ENCODE assay signal across 16 cellular contexts in genomic region chr13:75050419-75051066, GRCh38.
A peak's percentile ranks its signal among the peaks of the same experiment; 100 is the strongest.
DNase-seq lines count a peak whose midpoint lies in the region; ATAC-seq, FAIRE-seq and TF ChIP-seq lines count a peak whose summit lies in the region.
"Had no signal": no experiment of that assay in that cellular context is flagged by ENCODE, and none has a peak within 500 bp of the region (broad histone marks: within the 10 kb centered on the region; RNA-seq: fewer than 3 reads in every experiment).

No MANE protein-coding gene starts in this region.

- no peaks in the 10 kb centered on the region for H3K27me3 Mint-ChIP-seq in activated CD4-positive, alpha-beta T cell treated with anti-CD3 and anti-CD28 coated beads, Interleukin-2, amount 10 ng/mL, durations not matched to agents 24 days and 14 days

- H3K27me3 ChIP-seq in neural cell (ENCODE audit: insufficient read depth, low read depth, low read length) (no peaks in the 10 kb centered on the region), H7 (ENCODE audit: control insufficient read depth, insufficient read depth, low read length) (no peaks in the 10 kb centered on the region)

- no peak for FAIRE-seq in GM12891 (lab: Jason Lieb, UNC)
- FAIRE-seq: endometrium had no signal

- H3F3A ChIP-seq in neural cell (ENCODE audit: insufficient read depth, low read length, poor library complexity, severe bottlenecking): peaks cover 6% of the 10 kb centered on the region

- peak; percentile 82 for TF ChIP-seq EP300 in neural cell (conservative IDR thresholded peaks at IDR 0.05; ENCODE audit: poor library complexity, severe bottlenecking)

- H3K36me3 ChIP-seq in neural cell (ENCODE audit: insufficient read depth, low read length) (no peaks in the 10 kb centered on the region), H7 (replicated peaks; ENCODE audit: control insufficient read depth, insufficient read depth, low read length) (no peaks in the 10 kb centered on the region)
- H3K36me3 ChIP-seq: thoracic aorta had no signal

- H3K4me3 ChIP-seq in fibroblast of mammary gland (ENCODE audit: control insufficient read depth, low read depth, low read length) (no peak overlapping the region), neural cell (ENCODE audit: low read length) (peak overlapping the region; percentile 35), H7 (ENCODE audit: insufficient read depth, low read depth, low read length) (no peak overlapping the region)
- H3K4me3 ChIP-seq: thoracic aorta had no signal

- TF ChIP-seq CTCF in fibroblast of mammary gland (conservative IDR thresholded peaks at IDR 0.05; ENCODE audit: control insufficient read depth, insufficient read depth, low read depth, low read length): no peak
- TF ChIP-seq CTCF in neural cell (IDR thresholded peaks at IDR 0.05; ENCODE audit: poor library complexity, severe bottlenecking): no peak

- peak overlapping the region; percentile 74 for H3K27ac ChIP-seq in neural cell (ENCODE audit: low read length)
- H3K27ac ChIP-seq: thoracic aorta had no signal

- no peak for TF ChIP-seq POLR2A in GM12891 (IDR thresholded peaks at IDR 0.05; ENCODE audit: low read depth, low read length)

- no peak for ATAC-seq in HG03159 (IDR thresholded peaks at IDR 0.05; ENCODE audit: unreplicated experiment)
- ATAC-seq: left colon had no signal

- H3K79me2 ChIP-seq in neural cell (replicated peaks; ENCODE audit: insufficient read depth, low read length): no peaks in the 10 kb centered on the region

- no peaks in the 10 kb centered on the region for H3K9me3 ChIP-seq in neural cell (ENCODE audit: low read length)
- H3K9me3 ChIP-seq: thoracic aorta had no signal

- H3K9me2 ChIP-seq in neural cell (ENCODE audit: insufficient read depth, low read length): no peaks in the 10 kb centered on the region

- no peak overlapping the region for H3K4me3 Mint-ChIP-seq in activated CD4-positive, alpha-beta T cell treated with anti-CD3 and anti-CD28 coated beads, Interleukin-2, amount 10 ng/mL, durations not matched to agents 24 days and 14 days

- H3K9me3 Mint-ChIP-seq in activated CD4-positive, alpha-beta T cell treated with anti-CD3 and anti-CD28 coated beads, Interleukin-2, amount 10 ng/mL, durations not matched to agents 24 days and 14 days: no peaks in the 10 kb centered on the region

- TF ChIP-seq RAD21 in neural cell (conservative IDR thresholded peaks at IDR 0.05): no peak

- no peaks in the 10 kb centered on the region for H3K4me1 Mint-ChIP-seq in activated CD4-positive, alpha-beta T cell treated with anti-CD3 and anti-CD28 coated beads, Interleukin-2, amount 10 ng/mL, durations not matched to agents 24 days and 14 days

- H3K36me3 Mint-ChIP-seq in activated CD4-positive, alpha-beta T cell treated with anti-CD3 and anti-CD28 coated beads, Interleukin-2, amount 10 ng/mL, durations not matched to agents 24 days and 14 days (ENCODE audit: low read depth): no peaks in the 10 kb centered on the region

- peak; percentile 7 for DNase-seq in AG08395 (ENCODE audit: low spot score)
- peak; percentile 30 for DNase-seq in NCI-H226
- peak; percentile 12 for DNase-seq in fibroblast of mammary gland (ENCODE audit: low read depth)
- DNase-seq in activated CD4-positive, alpha-beta T cell treated with anti-CD3 and anti-CD28 coated beads, Interleukin-2, amount 10 ng/mL, durations not matched to agents 24 days and 14 days: no peak
- no peak for DNase-seq in GM12891 (ENCODE audit: insufficient read length, low spot score)
- no peak for DNase-seq in H7
- DNase-seq: Calu3; central memory CD4-positive, alpha-beta T cell; GF-D8; left colon; NCI-H2029 treated with DMSO at 0.1 percent for 48 hours; stimulated activated CD4-positive, alpha-beta T cell treated with anti-CD3 and anti-CD28 coated beads, Interleukin-1b, Interleukin-23, amount 100 ng/mL, for 48 hours had no signal

- no peaks in the 10 kb centered on the region for H4K20me1 ChIP-seq in neural cell (ENCODE audit: insufficient read depth)

- peak overlapping the region; percentile 5 for H3K4me2 ChIP-seq in neural cell (ENCODE audit: low read length)

- H2AFZ ChIP-seq in neural cell (ENCODE audit: low read depth, low read length): no peak overlapping the region

- H3K27ac Mint-ChIP-seq in activated CD4-positive, alpha-beta T cell treated with anti-CD3 and anti-CD28 coated beads, Interleukin-2, amount 10 ng/mL, durations not matched to agents 24 days and 14 days: no peak overlapping the region

- H3K9ac ChIP-seq in neural cell (ENCODE audit: low read length): peak overlapping the region; percentile 25

- intact Hi-C loops in activated CD4-positive, alpha-beta T cell treated with anti-CD3 and anti-CD28 coated beads, Interleukin-2, amount 10 ng/mL, durations not matched to agents 24 days and 14 days (cut with micrococcal nuclease): no loop called here

TF ChIP-seq in neural cell, 6 proteins besides CTCF, POLR2A, EP300 and RAD21:
- TF ChIP-seq EZH2 (IDR thresholded peaks at IDR 0.05; ENCODE audit: borderline replicate concordance, insufficient read depth, low read length, poor library complexity, severe bottlenecking) (no peak), REST (IDR thresholded peaks at IDR 0.05; ENCODE audit: borderline replicate concordance) (peak; percentile 73), MXI1 (conservative IDR thresholded peaks at IDR 0.05; ENCODE audit: poor library complexity, severe bottlenecking) (no peak), SMC3 (conservative IDR thresholded peaks at IDR 0.05; ENCODE audit: poor library complexity) (peak; percentile 12), POLR2AphosphoS5 (IDR thresholded peaks at IDR 0.05) (peak; percentile 49), TAF1 (IDR thresholded peaks at IDR 0.05; ENCODE audit: low read depth) (no peak)

TF ChIP-seq in GM12891, 5 proteins besides CTCF, POLR2A, EP300 and RAD21:
- TF ChIP-seq POLR2AphosphoS5 (IDR thresholded peaks at IDR 0.05; ENCODE audit: low read depth, low read length) (no peak), POU2F2 (IDR thresholded peaks at IDR 0.05; ENCODE audit: low read depth, low read length) (no peak), TAF1 (IDR thresholded peaks at IDR 0.05; ENCODE audit: low read depth, low read length) (no peak), SPI1 (IDR thresholded peaks at IDR 0.05; ENCODE audit: low read depth, low read length) (no peak), PAX5 (IDR thresholded peaks at IDR 0.05; ENCODE audit: insufficient read depth, low read length, severe bottlenecking) (no peak)

Comparison
In these comparisons a context has a peak if more than half of its experiments do, and no peak if none do; other contexts are left out.
1. DNase-seq: peak in AG08395 (single experiment), NCI-H226 (single experiment) and fibroblast of mammary gland (single experiment); none in activated CD4-positive, alpha-beta T cell treated with anti-CD3 and anti-CD28 coated beads, Interleukin-2, amount 10 ng/mL, durations not matched to agents 24 days and 14 days (single experiment), GM12891 (single experiment) and H7 (single experiment).